Comparison of ENCODE assay signal across 14 cellular contexts in the genomic region with DNA sequence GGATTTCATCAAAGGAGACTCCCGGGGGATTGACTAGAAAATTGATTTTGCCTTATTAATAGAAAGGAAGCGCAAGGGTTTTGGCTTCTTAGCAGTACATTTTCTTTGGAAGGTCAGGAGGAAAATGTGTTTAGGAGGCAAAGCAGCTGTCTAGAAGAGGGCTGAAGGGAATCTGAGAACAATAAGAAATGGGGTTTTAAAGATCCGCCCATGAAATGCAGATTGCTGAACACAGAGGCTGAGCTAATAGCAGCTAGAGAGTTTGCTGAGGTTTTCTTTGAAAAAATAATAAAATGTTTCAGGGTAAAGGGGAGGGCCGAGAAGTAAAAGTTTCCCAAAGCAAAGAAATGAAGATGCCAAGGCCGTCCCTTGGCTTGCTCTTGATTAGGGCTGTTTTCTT. TPM values are rescaled to one million over a fixed set of nuclear protein-coding genes. Genes with fewer than 3 reads are reported as not detected.
A peak's percentile ranks its signal among the peaks of the same experiment; 100 is the strongest.
DNase-seq lines count a peak whose midpoint lies in the region; ATAC-seq, FAIRE-seq and TF ChIP-seq lines count a peak whose summit lies in the region.
"Had no signal": no experiment of that assay in that cellular context is flagged by ENCODE, and none has a peak within 500 bp of the region (broad histone marks: within the 10 kb centered on the region; RNA-seq: fewer than 3 reads in every experiment).

No MANE protein-coding gene starts in this region.

- H2AFZ ChIP-seq in keratinocyte (ENCODE audit: control insufficient read depth, low read length) = no peak overlapping the region

- 57 to 67% methylated on average over 5 of the region's 5 CpGs for WGBS in heart right ventricle, 2 donors

- DNase-seq in heart right ventricle = no peak
- DNase-seq in left cardiac atrium = no peak
- DNase-seq in keratinocyte (ENCODE audit: low read depth, low spot score) = no peak
- no peak for DNase-seq in uterus
- no peak for DNase-seq in posterior cingulate gyrus
- DNase-seq: activated CD8-positive, alpha-beta memory T cell treated with anti-CD3 and anti-CD28 coated beads for 24 hours; activated naive CD4-positive, alpha-beta T cell treated with Interleukin-2 at 50 U/mL for 16 hours; CD8-positive, alpha-beta memory T cell; mammary epithelial cell; stimulated activated CD4-positive, alpha-beta T cell treated with anti-CD3 and anti-CD28 coated beads, Interleukin-4, amount 100 ng/mL, for 1 hour had no signal

- H3K9ac ChIP-seq in keratinocyte (ENCODE audit: control insufficient read depth, extremely low read depth, insufficient read depth, low read length) (no peak overlapping the region), rectal smooth muscle tissue (ENCODE audit: low read length) (no peak overlapping the region)

- peaks cover 0 to 58% (median 3%) of the 10 kb centered on the region in 7 donors for H3K27me3 ChIP-seq in heart right ventricle
- no peaks in the 10 kb centered on the region for H3K27me3 ChIP-seq in keratinocyte (ENCODE audit: control insufficient read depth, extremely low read depth, insufficient read depth, low read length)
- H3K27me3 ChIP-seq in rectal smooth muscle tissue (ENCODE audit: control insufficient read depth, insufficient read depth, low read length) = no peaks in the 10 kb centered on the region
- H3K27me3 ChIP-seq in uterus = no peaks in the 10 kb centered on the region

- H3K27ac ChIP-seq in heart right ventricle = peak overlapping the region; percentile 7 to 96 (median 63)
- no peak overlapping the region for H3K27ac ChIP-seq in keratinocyte (ENCODE audit: control insufficient read depth, insufficient read depth, low read length)
- peak overlapping the region; percentile 96 for H3K27ac ChIP-seq in rectal smooth muscle tissue (ENCODE audit: low read depth, low read length)
- H3K27ac ChIP-seq in uterus = peak overlapping the region; percentile 95 to 99

- no peaks in the 10 kb centered on the region for H3K9me1 ChIP-seq in keratinocyte (ENCODE audit: control insufficient read depth, extremely low read depth, insufficient read depth, low read length)

- no peak for TF ChIP-seq POLR2A in uterus (IDR thresholded peaks at IDR 0.05)

- no peak for TF ChIP-seq CTCF in heart right ventricle (IDR thresholded peaks at IDR 0.05)
- no peak for TF ChIP-seq CTCF in keratinocyte (optimal IDR thresholded peaks at IDR 0.05 in 1 of 3, IDR thresholded peaks at IDR 0.05 in 1 of 3, conservative IDR thresholded peaks at IDR 0.05 in 1 of 3; ENCODE audit: extremely low read depth in 1 of 3, insufficient read depth in 2 of 3, low read length in 3 of 3)
- TF ChIP-seq CTCF in uterus (IDR thresholded peaks at IDR 0.05) = no peak

- H3K4me2 ChIP-seq in keratinocyte (ENCODE audit: control insufficient read depth, extremely low read depth, insufficient read depth, low read depth, low read length) = peak overlapping the region; percentile 27

- no peaks in the 10 kb centered on the region for H4K20me1 ChIP-seq in keratinocyte (ENCODE audit: control insufficient read depth, extremely low read depth, insufficient read depth, low read length)

- peaks cover 0 to 12% (median 0%) of the 10 kb centered on the region in 9 donors for H3K36me3 ChIP-seq in heart right ventricle
- peaks cover 0 to 6% of the 10 kb centered on the region in 2 experiments for H3K36me3 ChIP-seq in keratinocyte (ENCODE audit: control insufficient read depth in 2 of 2, extremely low read depth in 1 of 2, insufficient read depth in 2 of 2, low read length in 2 of 2)
- peaks cover 8% of the 10 kb centered on the region for H3K36me3 ChIP-seq in rectal smooth muscle tissue (ENCODE audit: control insufficient read depth, insufficient read depth, low read length)
- H3K36me3 ChIP-seq in uterus = no peaks in the 10 kb centered on the region

- intact Hi-C loops in heart right ventricle (cut with DNase I) (loop anchor here in 4 of 10 donors (5.0 to 10.0 kb wide), 2 partner anchors 55 to 57 kb away; no protein-coding TSS in a partner anchor), left cardiac atrium (cut with DNase I) (loop anchor here in 1 of 2 donors (5.0 kb wide), 1 partner anchor 55 kb away; no protein-coding TSS in a partner anchor), uterus (cut with DNase I; ENCODE audit: low total_unique reads) (no loop called here), posterior cingulate gyrus (cut with DNase I) (no loop called here)

- ATAC-seq in heart right ventricle (no peak), left cardiac atrium (no peak), HG03135 (IDR thresholded peaks at IDR 0.05; ENCODE audit: unreplicated experiment) (no peak), GM19452 (IDR thresholded peaks at IDR 0.05; ENCODE audit: unreplicated experiment) (no peak)
- ATAC-seq: stimulated activated effector memory CD8-positive, alpha-beta T cell treated with anti-CD3 and anti-CD28 coated beads, Interleukin-12 subunit alpha, Interleukin-12 subunit beta, amount 100 ng/mL, for 72 hours had no signal

- H3K4me1 ChIP-seq in heart right ventricle (peaks cover 0 to 46% (median 37%) of the 10 kb centered on the region in 9 donors), keratinocyte (ENCODE audit: control insufficient read depth, extremely low read depth, insufficient read depth, low read length) (peaks cover 19% of the 10 kb centered on the region), rectal smooth muscle tissue (ENCODE audit: control insufficient read depth, insufficient read depth, low read length) (peaks cover 53% of the 10 kb centered on the region), uterus (peaks cover 0 to 17% of the 10 kb centered on the region in 2 donors)

- FAIRE-seq in keratinocyte (lab: Jason Lieb, UNC) = no peak

- dilution Hi-C loops in keratinocyte (cut with MboI; ENCODE audit: extremely low pct_ligation_motif_present, low sequenced_read_pairs) = no loop called here

- no peaks in the 10 kb centered on the region for H3K79me2 ChIP-seq in keratinocyte (ENCODE audit: control insufficient read depth, insufficient read depth, low read length)

- H3K9me3 ChIP-seq in heart right ventricle = no peaks in the 10 kb centered on the region
- H3K9me3 ChIP-seq in keratinocyte (ENCODE audit: control insufficient read depth, low read depth, low read length) = no peaks in the 10 kb centered on the region
- H3K9me3 ChIP-seq in uterus = no peaks in the 10 kb centered on the region

- H3K4me3 ChIP-seq in heart right ventricle (peak overlapping the region in 8 of 10 donors; percentile 3 to 39 (median 18)), keratinocyte (ENCODE audit: control insufficient read depth in 2 of 3, extremely low read depth in 1 of 3, insufficient read depth in 2 of 3, low read depth in 1 of 3, low read length in 3 of 3) (no peak overlapping the region), rectal smooth muscle tissue (ENCODE audit: low read length) (no peak overlapping the region), uterus (peak overlapping the region in 1 of 2 donors; percentile 7)

RNA-seq across cellular contexts. Expression of a gene that starts 4.9 kb away (rescaled TPM):
- total RNA-seq in heart right ventricle (1 to 10 TPM; 1.5 to 5.4 (median 2.8) TPM), left cardiac atrium (1 to 10 TPM; 5.2 to 7.0 TPM), uterus (1 to 10 TPM; 6.4 to 8.8 (median 8.1) TPM)
- polyA plus RNA-seq in heart right ventricle (1 to 10 TPM; 2.1 to 2.3 TPM), keratinocyte (0.64 to 5.1 TPM (median 3.4 TPM) in 3 replicates)
- polyA plus RNA-seq in keratinocyte (2011; ENCODE audit: low read depth) = not detected
- 1.3 and 2.0 TPM in 2 replicates for polyA plus RNA-seq in keratinocyte (2011; cell fraction: cytosol; rRNA removed)
- 1.3 and 1.4 TPM in 2 replicates for polyA plus RNA-seq in keratinocyte (2011; cell fraction: nucleus; rRNA removed)
- 0.17 and 3.9 TPM in 2 replicates for polyA plus RNA-seq in keratinocyte (2012; ENCODE audit: low replicate concordance)
- 0.20 to 2.5 TPM (median 1.6 TPM) in 3 replicates for polyA minus RNA-seq in keratinocyte
- polyA minus RNA-seq in keratinocyte (2011; cell fraction: cytosol; rRNA and poly(A)+ RNA removed) = not detected
- 0.21 and 1.1 TPM in 2 replicates for polyA minus RNA-seq in keratinocyte (2011; cell fraction: nucleus; rRNA and poly(A)+ RNA removed)
- total RNA-seq: CD8-positive, alpha-beta memory T cell had no signal
- polyA plus RNA-seq: CD8-positive, alpha-beta memory T cell had no signal

Comparison
In these comparisons a context has a peak if more than half of its experiments do, and no peak if none do; other contexts are left out.
1. H3K4me3 ChIP-seq: peak in heart right ventricle (8 of 10); none in keratinocyte (0 of 3) and rectal smooth muscle tissue (single experiment).